In the genomic region with DNA sequence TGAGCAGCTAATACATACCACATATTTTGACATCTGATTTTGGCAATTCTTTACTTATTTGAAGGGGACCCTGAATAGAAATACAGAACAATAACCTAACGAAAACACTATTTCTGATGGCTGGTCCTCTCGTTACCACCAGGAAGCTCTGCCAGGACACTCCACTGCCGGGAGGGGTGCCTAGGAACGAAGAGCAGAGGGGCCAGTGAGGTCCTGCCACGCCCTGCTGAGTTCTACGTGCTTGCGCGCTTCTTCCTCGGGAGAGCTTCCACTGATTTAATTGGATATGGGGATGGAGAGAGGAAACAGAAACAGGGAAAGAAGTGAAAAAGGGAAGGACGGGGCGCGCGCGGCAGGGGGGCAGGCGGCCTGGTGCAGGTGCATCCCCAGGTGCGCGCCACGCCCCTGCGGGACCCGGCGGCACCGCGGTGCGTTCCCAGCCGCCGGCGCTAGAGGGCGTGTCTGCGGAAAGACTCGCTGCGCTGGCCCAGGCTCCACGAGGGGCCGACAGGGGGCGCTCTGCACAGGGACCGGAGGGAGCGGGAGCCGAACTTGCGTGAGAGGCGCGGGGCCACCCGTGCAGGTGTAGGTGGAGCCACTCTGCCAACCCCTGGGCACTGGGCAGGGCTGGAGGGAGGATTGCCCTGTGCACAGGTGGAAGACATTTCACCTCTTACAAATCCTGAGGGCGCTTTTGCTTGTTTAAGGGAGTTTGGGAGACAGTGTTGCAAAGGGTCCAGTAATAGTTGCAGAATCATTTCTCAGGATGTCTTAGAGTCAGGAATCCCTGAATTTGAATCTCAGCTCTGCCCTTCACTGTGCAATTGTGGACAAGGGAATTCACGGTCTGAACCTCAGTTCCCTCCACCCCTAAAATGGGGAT, we compare ENCODE assay signal across 8 cellular contexts.
DNase-seq lines count a peak whose midpoint lies in the region; ATAC-seq and TF ChIP-seq lines count a peak whose summit lies in the region.

No MANE protein-coding gene starts in this region.

- intact Hi-C loops in left cardiac atrium (cut with DNase I): no loop called here

- no peak for DNase-seq in AG09309 (ENCODE audit: low read depth)
- DNase-seq in NAMALWA (ENCODE audit: low spot score): peak; percentile 25
- peak; percentile 46 for DNase-seq in left cardiac atrium
- DNase-seq in stimulated activated CD4-positive, alpha-beta T cell treated with anti-CD3 and anti-CD28 coated beads, Interleukin-12 subunit alpha, Interleukin-12 subunit beta, amount 100 ng/mL, for 48 hours (ENCODE audit: low read depth in 2 of 3, low spot score in 1 of 3): peak; percentile 54 to 72 (median 67)
- DNase-seq in SHP77 (lab: John Stamatoyannopoulos, UW): no peak
- DNase-seq in occipital lobe (lab: John Stamatoyannopoulos, UW): no peak

- ATAC-seq in GM21360 (IDR thresholded peaks at IDR 0.05; ENCODE audit: unreplicated experiment) (peak; percentile 81), left cardiac atrium (peak in 1 of 2 donors; percentile 44)
- ATAC-seq in activated T-helper 17 cell treated with anti-CD3 and anti-CD28 coated beads, Interleukin-2, amount 50 U/mL, for 72 hours (replicated peaks): peak; percentile 81

- peaks cover 7% of the 10 kb centered on the region for H3K4me1 Mint-ChIP-seq in activated T-helper 17 cell treated with anti-CD3 and anti-CD28 coated beads, Interleukin-2, amount 50 U/mL, for 72 hours

- no peaks in the 10 kb centered on the region for H3K9me3 Mint-ChIP-seq in activated T-helper 17 cell treated with anti-CD3 and anti-CD28 coated beads, Interleukin-2, amount 50 U/mL, for 72 hours

- TF ChIP-seq CTCF in AG09309 (IDR thresholded peaks at IDR 0.05; ENCODE audit: control insufficient read depth, insufficient read depth, low read depth, low read length, missing control alignments): peak; percentile 60

- H3K4me3 ChIP-seq in AG09309 (ENCODE audit: control insufficient read depth, low read depth, low read length): no peak overlapping the region

- H3K36me3 Mint-ChIP-seq in activated T-helper 17 cell treated with anti-CD3 and anti-CD28 coated beads, Interleukin-2, amount 50 U/mL, for 72 hours (ENCODE audit: low read depth): no peaks in the 10 kb centered on the region

- peaks cover 11% of the 10 kb centered on the region for H3K27me3 Mint-ChIP-seq in activated T-helper 17 cell treated with anti-CD3 and anti-CD28 coated beads, Interleukin-2, amount 50 U/mL, for 72 hours

- no peak overlapping the region for H3K27ac Mint-ChIP-seq in activated T-helper 17 cell treated with anti-CD3 and anti-CD28 coated beads, Interleukin-2, amount 50 U/mL, for 72 hours

- H3K4me3 Mint-ChIP-seq in activated T-helper 17 cell treated with anti-CD3 and anti-CD28 coated beads, Interleukin-2, amount 50 U/mL, for 72 hours: no peak overlapping the region

Comparison
In these comparisons a context has a peak if more than half of its experiments do, and no peak if none do; other contexts are left out.
1. DNase-seq: peak in NAMALWA (single experiment), left cardiac atrium (single experiment) and stimulated activated CD4-positive, alpha-beta T cell treated with anti-CD3 and anti-CD28 coated beads, Interleukin-12 subunit alpha, Interleukin-12 subunit beta, amount 100 ng/mL, for 48 hours (3 of 3); none in AG09309 (single experiment), SHP77 (0 of 2) and occipital lobe (single experiment).